8 cellular contexts compared by ENCODE assay signal in genomic region chr17:19645608-19646250, GRCh38. TPM values are rescaled to one million over a fixed set of nuclear protein-coding genes. Genes with fewer than 3 reads are reported as not detected.
DNase-seq lines count a peak whose midpoint lies in the region; ATAC-seq and TF ChIP-seq lines count a peak whose summit lies in the region.

No MANE protein-coding gene starts in this region.

- peak overlapping the region; percentile 35 for H3K27ac Mint-ChIP-seq in osteocyte (ENCODE audit: unreplicated experiment)

- ATAC-seq in HG03354 (IDR thresholded peaks at IDR 0.05; ENCODE audit: poor library complexity, severe bottlenecking, unreplicated experiment) (no peak), GM21381 (IDR thresholded peaks at IDR 0.05; ENCODE audit: unreplicated experiment) (no peak), HG02885 (IDR thresholded peaks at IDR 0.05; ENCODE audit: poor library complexity, unreplicated experiment) (no peak)

- no peak for TF ChIP-seq POLR2A in erythroblast (IDR thresholded peaks at IDR 0.05; ENCODE audit: low read length)

- no peaks in the 10 kb centered on the region for H3K36me3 Mint-ChIP-seq in osteocyte (ENCODE audit: unreplicated experiment)

- peaks cover 34% of the 10 kb centered on the region for H3K4me1 Mint-ChIP-seq in osteocyte (ENCODE audit: unreplicated experiment)

- peaks cover 14% of the 10 kb centered on the region for H3K27me3 Mint-ChIP-seq in osteocyte (ENCODE audit: unreplicated experiment)

- DNase-seq in Daoy (ENCODE audit: low read depth), result peak; percentile 33
- DNase-seq in M059J (ENCODE audit: low read depth), result peak; percentile 19
- peak; percentile 19 to 23 for DNase-seq in activated CD4-positive, alpha-beta T cell treated with anti-CD3 and anti-CD28 coated beads, Interleukin-2, amount 50 U/mL, for 4 hours
- peak; percentile 59 to 62 for DNase-seq in erythroblast (lab: John Stamatoyannopoulos, UW)
- DNase-seq in osteocyte (ENCODE audit: extremely low spot score, unreplicated experiment), result no peak

- peak; percentile 44 for TF ChIP-seq CTCF in osteocyte (IDR thresholded peaks at IDR 0.05)

- no peaks in the 10 kb centered on the region for H3K9me3 Mint-ChIP-seq in osteocyte (ENCODE audit: unreplicated experiment)

- no peak overlapping the region for H3K4me3 Mint-ChIP-seq in osteocyte (ENCODE audit: unreplicated experiment)

RNA-seq across cellular contexts. Expression of gene ALDH3A2, which starts 2.8 kb away (rescaled TPM):
- 45.5 and 53.9 TPM in 2 replicates for total RNA-seq in Daoy (2014; rRNA removed; shearing (Covaris generic))
- 62.5 and 81.8 TPM in 2 replicates for total RNA-seq in M059J (2014; rRNA removed; shearing (Covaris generic))
- 87.5 and 97.1 TPM in 2 replicates for total RNA-seq in osteocyte
